In genomic region chrX:25433307-25433706, GRCh38 we compare ENCODE assay signal across 7 cellular contexts.
"Had no signal": no experiment of that assay in that cellular context is flagged by ENCODE, and none has a peak within 500 bp of the region (broad histone marks: within the 10 kb centered on the region; RNA-seq: fewer than 3 reads in every experiment).

No MANE protein-coding gene starts in this region.

- H3K27ac ChIP-seq: HL-60 had no signal

- H3K27me3 Mint-ChIP-seq: IgD-negative memory B cell had no signal

- H2AFZ ChIP-seq: GM23338 had no signal

- H3K27ac Mint-ChIP-seq: GM23338, IgD-negative memory B cell had no signal

- H3K4me3 Mint-ChIP-seq: GM23338, IgD-negative memory B cell had no signal

- H3K4me1 Mint-ChIP-seq: GM23338, IgD-negative memory B cell had no signal

- H3K9me3 Mint-ChIP-seq: GM23338 had no signal

- H3K4me3 ChIP-seq: GM23338, HAP-1 had no signal

- H3K4me2 ChIP-seq: GM23338 had no signal

- H3K4me1 ChIP-seq: HAP-1 had no signal

- H3K36me3 Mint-ChIP-seq: IgD-negative memory B cell had no signal

- ATAC-seq: GM23338, HCT116 had no signal

- H3K36me3 ChIP-seq: HAP-1 had no signal

- DNase-seq: H7, KBM-7 had no signal

- H3K9me3 ChIP-seq: HAP-1 had no signal
